Comparison of ENCODE assay signal across 9 cellular contexts in the genomic region with DNA sequence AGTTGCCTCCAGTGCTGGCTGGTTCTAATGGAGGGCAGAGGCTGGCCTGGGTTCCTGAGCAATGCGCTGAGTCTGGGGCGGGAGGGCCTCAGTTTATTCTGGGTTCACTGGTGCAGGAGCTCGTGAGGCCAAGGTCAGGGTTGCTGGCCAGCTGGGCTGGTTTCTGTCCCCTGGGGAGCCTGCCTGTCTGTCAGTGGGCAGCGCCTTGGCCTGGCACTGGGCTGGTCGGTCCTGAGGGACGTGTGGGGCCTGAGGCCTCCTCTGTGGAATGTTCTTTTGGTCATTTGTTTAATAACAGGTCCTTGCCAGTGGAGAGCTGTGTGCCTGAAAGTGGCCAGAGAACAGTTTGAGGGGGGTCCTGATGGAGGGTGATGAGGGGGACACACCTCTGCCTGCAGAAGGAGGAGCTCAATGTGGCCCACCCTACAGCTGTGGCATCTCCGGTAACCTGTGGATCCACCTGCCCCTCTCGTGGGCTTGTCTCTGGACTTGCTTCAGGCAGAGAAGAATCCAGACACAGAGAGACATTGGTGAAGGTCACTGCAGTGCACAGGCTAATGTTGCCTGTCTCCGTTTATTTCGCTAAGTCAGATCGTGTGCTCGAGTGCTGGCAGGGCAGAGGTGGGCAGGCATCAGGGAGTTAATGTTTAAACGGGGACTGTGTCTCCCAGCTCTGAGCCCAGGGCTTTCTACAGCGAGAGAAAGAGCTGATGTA. TPM values are rescaled to one million over a fixed set of nuclear protein-coding genes. Genes with fewer than 3 reads are reported as not detected.
DNase-seq lines count a peak whose midpoint lies in the region; ATAC-seq, FAIRE-seq and TF ChIP-seq lines count a peak whose summit lies in the region.
"Had no signal": no experiment of that assay in that cellular context is flagged by ENCODE, and none has a peak within 500 bp of the region (broad histone marks: within the 10 kb centered on the region; RNA-seq: fewer than 3 reads in every experiment).

No MANE protein-coding gene starts in this region.

- TF ChIP-seq CTCF in cardiac muscle cell (IDR thresholded peaks at IDR 0.05; ENCODE audit: low read depth, low read length), result no peak
- TF ChIP-seq CTCF in omental fat pad (IDR thresholded peaks at IDR 0.05), result no peak
- no peak for TF ChIP-seq CTCF in vagina (IDR thresholded peaks at IDR 0.05)

- ATAC-seq in activated naive CD8-positive, alpha-beta T cell treated with anti-CD3 and anti-CD28 coated beads, Interleukin-2, amount 50 U/mL, for 24 hours, result no peak
- ATAC-seq in omental fat pad (ENCODE audit: low FRiP score) (peak; percentile 17), HG03520 (IDR thresholded peaks at IDR 0.05; ENCODE audit: unreplicated experiment) (no peak)

- H2AFZ ChIP-seq in Karpas-422 (ENCODE audit: low read length), result no peak overlapping the region

- H3K9me2 ChIP-seq in Karpas-422 (replicated peaks; ENCODE audit: insufficient read depth, low read length), result no peaks in the 10 kb centered on the region

- H3K27me3 Mint-ChIP-seq in activated naive CD8-positive, alpha-beta T cell, result no peaks in the 10 kb centered on the region
- H3K27me3 Mint-ChIP-seq in activated naive CD8-positive, alpha-beta T cell treated with anti-CD3 and anti-CD28 coated beads, Interleukin-2, amount 50 U/mL, for 24 hours, result no peaks in the 10 kb centered on the region
- H3K27me3 Mint-ChIP-seq: B cell had no signal

- peaks cover 5% of the 10 kb centered on the region for H3K4me1 Mint-ChIP-seq in activated naive CD8-positive, alpha-beta T cell (ENCODE audit: low read depth)
- H3K4me1 Mint-ChIP-seq in activated naive CD8-positive, alpha-beta T cell treated with anti-CD3 and anti-CD28 coated beads, Interleukin-2, amount 50 U/mL, for 24 hours, result no peaks in the 10 kb centered on the region

- no peak for DNase-seq in activated naive CD8-positive, alpha-beta T cell treated with anti-CD3 and anti-CD28 coated beads, Interleukin-2, amount 50 U/mL, for 24 hours
- DNase-seq in cardiac muscle cell (ENCODE audit: low read depth in 1 of 2, low spot score in 1 of 2) (peak in 1 of 2 donors; percentile 33), omental fat pad (ENCODE audit: low spot score) (peak; percentile 14), vagina (ENCODE audit: extremely low spot score in 2 of 2) (no peak), H54 (ENCODE audit: insufficient read length, low spot score) (no peak), Karpas-422 (no peak)

- H3K27ac Mint-ChIP-seq in activated naive CD8-positive, alpha-beta T cell, result peak overlapping the region; percentile 34
- H3K27ac Mint-ChIP-seq in activated naive CD8-positive, alpha-beta T cell treated with anti-CD3 and anti-CD28 coated beads, Interleukin-2, amount 50 U/mL, for 24 hours, result no peak overlapping the region
- H3K27ac Mint-ChIP-seq: B cell had no signal

- peaks cover 29% of the 10 kb centered on the region for H3K4me1 ChIP-seq in cardiac muscle cell (ENCODE audit: low read depth)
- H3K4me1 ChIP-seq in vagina, result peaks cover 25% of the 10 kb centered on the region
- H3K4me1 ChIP-seq in Karpas-422 (ENCODE audit: low read length), result no peaks in the 10 kb centered on the region; the same call in 1 of the 2 replicates

- no peak overlapping the region for H3K9ac ChIP-seq in Karpas-422 (ENCODE audit: low read length)

- no peaks in the 10 kb centered on the region for H3K27me3 ChIP-seq in cardiac muscle cell
- H3K27me3 ChIP-seq in vagina, result no peaks in the 10 kb centered on the region
- H3K27me3 ChIP-seq in Karpas-422 (ENCODE audit: low read length), result no peaks in the 10 kb centered on the region

- no peaks in the 10 kb centered on the region for H4K20me1 ChIP-seq in Karpas-422 (ENCODE audit: insufficient read depth, low read depth, low read length)

- H3K9me3 Mint-ChIP-seq in activated naive CD8-positive, alpha-beta T cell (ENCODE audit: low read depth), result peaks cover 6% of the 10 kb centered on the region
- H3K9me3 Mint-ChIP-seq in activated naive CD8-positive, alpha-beta T cell treated with anti-CD3 and anti-CD28 coated beads, Interleukin-2, amount 50 U/mL, for 24 hours, result peaks cover 6% of the 10 kb centered on the region

- intact Hi-C loops in vagina (cut with DNase I), result no loop called here

- no peak overlapping the region for H3K4me3 Mint-ChIP-seq in activated naive CD8-positive, alpha-beta T cell
- no peak overlapping the region for H3K4me3 Mint-ChIP-seq in activated naive CD8-positive, alpha-beta T cell treated with anti-CD3 and anti-CD28 coated beads, Interleukin-2, amount 50 U/mL, for 24 hours
- H3K4me3 Mint-ChIP-seq: B cell had no signal

- H3K27ac ChIP-seq in cardiac muscle cell (peak overlapping the region; percentile 70), vagina (peak overlapping the region; percentile 82), Karpas-422 (ENCODE audit: low read length) (no peak overlapping the region)

- H3K79me2 ChIP-seq in Karpas-422 (ENCODE audit: low read length), result no peaks in the 10 kb centered on the region

- no peak overlapping the region for H3K4me2 ChIP-seq in Karpas-422 (ENCODE audit: low read depth, low read length, poor library complexity, severe bottlenecking)

- H3K36me3 Mint-ChIP-seq in activated naive CD8-positive, alpha-beta T cell, result peaks cover 6% of the 10 kb centered on the region
- peaks cover 15% of the 10 kb centered on the region for H3K36me3 Mint-ChIP-seq in activated naive CD8-positive, alpha-beta T cell treated with anti-CD3 and anti-CD28 coated beads, Interleukin-2, amount 50 U/mL, for 24 hours (ENCODE audit: low read depth)

- H3K36me3 ChIP-seq in cardiac muscle cell (no peaks in the 10 kb centered on the region), vagina (peaks cover 0 to 11% of the 10 kb centered on the region in 2 donors), Karpas-422 (ENCODE audit: insufficient read depth, low read length) (no peaks in the 10 kb centered on the region)

- H3K4me3 ChIP-seq in cardiac muscle cell (no peak overlapping the region), vagina (peak overlapping the region in 1 of 2 donors; percentile 17), Karpas-422 (ENCODE audit: low read length) (no peak overlapping the region)

- no peaks in the 10 kb centered on the region for H3K9me3 ChIP-seq in cardiac muscle cell (ENCODE audit: low read depth)
- no peaks in the 10 kb centered on the region for H3K9me3 ChIP-seq in vagina
- no peaks in the 10 kb centered on the region for H3K9me3 ChIP-seq in Karpas-422 (ENCODE audit: low read length)

- TF ChIP-seq POLR2A in vagina (IDR thresholded peaks at IDR 0.05) (no peak), H54 (IDR thresholded peaks at IDR 0.05; ENCODE audit: low read depth, low read length) (no peak)

- FAIRE-seq in H54 (lab: Jason Lieb, UNC), result no peak

RNA-seq across cellular contexts. Expression of a gene that starts 34.6 kb away (rescaled TPM):
- total RNA-seq in cardiac muscle cell (34.7 and 59.7 TPM in 2 replicates), omental fat pad (100 to 1,000 TPM; 118 to 175 (median 140) TPM), vagina (44.9 TPM)
- polyA plus RNA-seq in cardiac muscle cell, result 45.1 and 71.5 TPM in 2 replicates
- 12.7 and 22.6 TPM in 2 replicates for total RNA-seq in Karpas-422 (2014; rRNA removed; shearing (Covaris generic); ENCODE audit: low replicate concordance)
